ENCODE assay signal across 22 cellular contexts in genomic region chr5:93340881-93341280, GRCh38.
"Had no signal": no experiment of that assay in that cellular context is flagged by ENCODE, and none has a peak within 500 bp of the region (broad histone marks: within the 10 kb centered on the region; RNA-seq: fewer than 3 reads in every experiment).

No MANE protein-coding gene starts in this region.

- H3K4me1 Mint-ChIP-seq: activated CD4-positive, alpha-beta memory T cell treated with anti-CD3 and anti-CD28 coated beads, Interleukin-2, amount 10 ng/mL, durations not matched to agents 7 days and 5 days; activated CD4-positive, alpha-beta T cell treated with anti-CD3 and anti-CD28 coated beads, Interleukin-2, amount 10 ng/mL, durations not matched to agents 7 days and 5 days had no signal

- H3K4me3 ChIP-seq: cardiac muscle cell, SJCRH30 had no signal

- H3K9me3 Mint-ChIP-seq: activated CD4-positive, alpha-beta T cell treated with anti-CD3 and anti-CD28 coated beads, Interleukin-2, amount 10 ng/mL, durations not matched to agents 7 days and 5 days had no signal

- H3K36me3 ChIP-seq: brain microvascular endothelial cell, cardiac muscle cell, SJCRH30 had no signal

- H3K27ac Mint-ChIP-seq: activated CD4-positive, alpha-beta memory T cell treated with anti-CD3 and anti-CD28 coated beads, Interleukin-2, amount 10 ng/mL, durations not matched to agents 7 days and 5 days; activated CD4-positive, alpha-beta T cell treated with anti-CD3 and anti-CD28 coated beads, Interleukin-2, amount 10 ng/mL, durations not matched to agents 7 days and 5 days; T-helper 1 cell treated with Interleukin-12 subunit alpha and Interleukin-12 subunit beta and Interleukin-4 antibody, amounts not matched to agents 30 μg/mL and 1 μg/mL, for 36 hours had no signal

- H3K27ac ChIP-seq: brain microvascular endothelial cell, cardiac muscle cell, KMS-11, RWPE1, SJCRH30 had no signal

- H3K27me3 ChIP-seq: brain microvascular endothelial cell, SJCRH30 had no signal

- H3K9ac ChIP-seq: KMS-11 had no signal

- DNase-seq: activated CD4-positive, alpha-beta memory T cell treated with anti-CD3 and anti-CD28 coated beads, Interleukin-2, amount 10 ng/mL, durations not matched to agents 7 days and 5 days; activated CD4-positive, alpha-beta T cell treated with anti-CD3 and anti-CD28 coated beads, Interleukin-2, amount 10 ng/mL, durations not matched to agents 7 days and 5 days; activated CD4-positive, CD25-positive, alpha-beta regulatory T cell; activated CD8-positive, alpha-beta memory T cell treated with anti-CD3 and anti-CD28 coated beads, Interleukin-2, amount 50 U/mL, for 4 hours; activated naive CD4-positive, alpha-beta T cell treated with anti-CD3 and anti-CD28 coated beads, Interleukin-2, amount 50 U/mL, for 16 hours; activated T-cell treated with anti-CD3 and anti-CD28 coated beads, Interleukin-2, amount 50 U/mL, for 1 hour; amygdala; brain microvascular endothelial cell; NCI-H1092; NCI-H1417; NCI-H1930; NCI-H2171 treated with DMSO at 0.1 percent for 48 hours; NCI-H345; NCI-H510A; NK-92 treated with Interleukin-12 subunit alpha and Interleukin-12 subunit beta, amount 100 ng/mL, for 24 hours; OCI-M1; Right ventricle myocardium superior; SJCRH30 had no signal

- H3K27me3 Mint-ChIP-seq: activated CD4-positive, alpha-beta memory T cell treated with anti-CD3 and anti-CD28 coated beads, Interleukin-2, amount 10 ng/mL, durations not matched to agents 7 days and 5 days; activated CD4-positive, alpha-beta T cell treated with anti-CD3 and anti-CD28 coated beads, Interleukin-2, amount 10 ng/mL, durations not matched to agents 7 days and 5 days had no signal

- H3K4me3 Mint-ChIP-seq: activated CD4-positive, alpha-beta memory T cell treated with anti-CD3 and anti-CD28 coated beads, Interleukin-2, amount 10 ng/mL, durations not matched to agents 7 days and 5 days; activated CD4-positive, alpha-beta T cell treated with anti-CD3 and anti-CD28 coated beads, Interleukin-2, amount 10 ng/mL, durations not matched to agents 7 days and 5 days; T-helper 1 cell treated with Interleukin-12 subunit alpha and Interleukin-12 subunit beta and Interleukin-4 antibody, amounts not matched to agents 30 μg/mL and 1 μg/mL, for 36 hours had no signal
